ENCODE assay signal across 8 cellular contexts in the genomic region with DNA sequence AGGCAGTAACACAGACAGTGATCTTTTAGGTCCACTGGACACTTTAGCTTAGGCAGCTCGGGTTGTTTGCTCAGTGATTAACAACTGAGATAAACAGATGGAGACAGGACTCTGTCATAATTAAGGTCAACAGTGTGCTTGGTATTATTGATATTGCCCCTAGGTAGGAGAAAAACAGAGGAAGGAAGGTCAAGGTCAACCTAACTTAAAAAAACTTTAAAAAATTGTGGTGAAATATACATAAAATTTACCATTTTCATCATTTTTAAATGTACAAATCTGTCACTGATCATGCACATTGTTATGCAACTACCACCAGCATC. TPM values are rescaled to one million over a fixed set of nuclear protein-coding genes. Genes with fewer than 3 reads are reported as not detected.
DNase-seq lines count a peak whose midpoint lies in the region; ATAC-seq and TF ChIP-seq lines count a peak whose summit lies in the region.

No MANE protein-coding gene starts in this region.

- H3K36me3 Mint-ChIP-seq in CD8-positive, alpha-beta T cell = peaks cover 7% of the 10 kb centered on the region
- peaks cover 2% of the 10 kb centered on the region for H3K36me3 Mint-ChIP-seq in activated naive CD8-positive, alpha-beta T cell
- H3K36me3 Mint-ChIP-seq in T-helper 17 cell (ENCODE audit: low read depth) = no peaks in the 10 kb centered on the region

- POLR2A ChIA-PET in CD8-positive, alpha-beta T cell (lab: Charles Lee) = interaction anchor here (1.2 kb wide), 1 partner anchor 87 kb away, joined by 4 read pairs; the partner anchor contains the start of gene AFF4

- no peak overlapping the region for H3K27ac ChIP-seq in CD8-positive, alpha-beta T cell (ENCODE audit: low read depth, low read length)

- H3K9me3 ChIP-seq in CD8-positive, alpha-beta T cell (ENCODE audit: low read length) = no peaks in the 10 kb centered on the region
- H3K9me3 ChIP-seq in mucosa of stomach (ENCODE audit: control insufficient read depth, low read length) (no peaks in the 10 kb centered on the region), T-helper 17 cell (ENCODE audit: control insufficient read depth, low read length, poor library complexity, severe bottlenecking) (no peaks in the 10 kb centered on the region)

- H3K9ac ChIP-seq in mucosa of stomach (ENCODE audit: low read length) = peak overlapping the region; percentile 39

- ATAC-seq in CD8-positive, alpha-beta T cell = no peak
- no peak for ATAC-seq in HG03039 (IDR thresholded peaks at IDR 0.05; ENCODE audit: unreplicated experiment)
- no peak for ATAC-seq in T-helper 17 cell

- no peaks in the 10 kb centered on the region for H3K27me3 ChIP-seq in CD8-positive, alpha-beta T cell (ENCODE audit: insufficient read depth, low read length)
- H3K27me3 ChIP-seq in mucosa of stomach (ENCODE audit: control insufficient read depth, insufficient read depth, low read length) = no peaks in the 10 kb centered on the region

- DNase-seq in CD8-positive, alpha-beta T cell = no peak
- peak; percentile 72 for DNase-seq in HuH-7 (ENCODE audit: low spot score)
- no peak for DNase-seq in stimulated activated CD4-positive, alpha-beta T cell treated with anti-CD3 and anti-CD28 coated beads, Interleukin-12 subunit alpha, Interleukin-12 subunit beta, amount 100 ng/mL, for 4 hours
- no peak for DNase-seq in T-helper 17 cell
- DNase-seq in NCI-H187 treated with DMSO at 0.1 percent for 48 hours (lab: John Stamatoyannopoulos, UW) = no peak

- intact Hi-C loops in CD8-positive, alpha-beta T cell (cut with DNase I, micrococcal nuclease) = loop anchor here (2.0 to 10.0 kb wide), 9 partner anchors 312 to 1795 kb away; partner anchors contain the start of genes KIF3A (in 2 of the 2), C5orf24 (in 1 of the 2), FNIP1 (in 1 of the 2) and JADE2 (in 1 of the 2)

- no peaks in the 10 kb centered on the region for H3K27me3 Mint-ChIP-seq in CD8-positive, alpha-beta T cell (ENCODE audit: low read depth)
- no peaks in the 10 kb centered on the region for H3K27me3 Mint-ChIP-seq in activated naive CD8-positive, alpha-beta T cell
- no peaks in the 10 kb centered on the region for H3K27me3 Mint-ChIP-seq in T-helper 17 cell

- peak overlapping the region; percentile 60 for H3K27ac Mint-ChIP-seq in CD8-positive, alpha-beta T cell
- H3K27ac Mint-ChIP-seq in activated naive CD8-positive, alpha-beta T cell = peak overlapping the region; percentile 86
- no peak overlapping the region for H3K27ac Mint-ChIP-seq in T-helper 17 cell

- peaks cover 30% of the 10 kb centered on the region for H3K4me1 ChIP-seq in CD8-positive, alpha-beta T cell (ENCODE audit: insufficient read depth, low read length)
- peaks cover 25% of the 10 kb centered on the region for H3K4me1 ChIP-seq in mucosa of stomach (ENCODE audit: control insufficient read depth, insufficient read depth, low read length)

- CTCF ChIA-PET in CD8-positive, alpha-beta T cell (lab: Charles Lee) = no interaction called here

- H3K9me3 Mint-ChIP-seq in CD8-positive, alpha-beta T cell = no peaks in the 10 kb centered on the region
- no peaks in the 10 kb centered on the region for H3K9me3 Mint-ChIP-seq in activated naive CD8-positive, alpha-beta T cell (ENCODE audit: low read depth)

- H3K4me3 Mint-ChIP-seq in CD8-positive, alpha-beta T cell = no peak overlapping the region
- H3K4me3 Mint-ChIP-seq in activated naive CD8-positive, alpha-beta T cell = peak overlapping the region; percentile 54
- no peak overlapping the region for H3K4me3 Mint-ChIP-seq in T-helper 17 cell

- no peak for TF ChIP-seq CTCF in CD8-positive, alpha-beta T cell (IDR thresholded peaks at IDR 0.05)

- H3K36me3 ChIP-seq in CD8-positive, alpha-beta T cell (ENCODE audit: insufficient read depth, low read length) = no peaks in the 10 kb centered on the region
- H3K36me3 ChIP-seq in mucosa of stomach (ENCODE audit: control insufficient read depth, insufficient read depth, low read length) = no peaks in the 10 kb centered on the region

- no peak overlapping the region for H3K4me3 ChIP-seq in CD8-positive, alpha-beta T cell (ENCODE audit: low read depth, low read length)
- no peak overlapping the region for H3K4me3 ChIP-seq in mucosa of stomach (ENCODE audit: low read length)

- H3K4me1 Mint-ChIP-seq in CD8-positive, alpha-beta T cell (ENCODE audit: low read depth) = peaks cover 38% of the 10 kb centered on the region
- peaks cover 29% of the 10 kb centered on the region for H3K4me1 Mint-ChIP-seq in activated naive CD8-positive, alpha-beta T cell (ENCODE audit: low read depth)
- peaks cover 25% of the 10 kb centered on the region for H3K4me1 Mint-ChIP-seq in T-helper 17 cell

RNA-seq across cellular contexts. Expression of gene HSPA4, which starts 2.1 kb away (rescaled TPM):
- total RNA-seq in CD8-positive, alpha-beta T cell = 10 to 100 TPM; 24.4 to 29.7 TPM
- 10 to 100 TPM; 49.3 to 50.1 TPM for total RNA-seq in T-helper 17 cell

RNA-seq across cellular contexts. Expression of gene ZCCHC10, which starts 23.3 kb away (rescaled TPM):
- 10 to 100 TPM; 22.3 to 22.7 TPM for total RNA-seq in CD8-positive, alpha-beta T cell
- total RNA-seq in T-helper 17 cell = 10 to 100 TPM; 12.9 to 18.1 TPM
